In genomic region chr19:11195681-11196080, GRCh38 we compare ENCODE assay signal across 11 cellular contexts. TPM values are rescaled to one million over a fixed set of nuclear protein-coding genes. Genes with fewer than 3 reads are reported as not detected.
A peak's percentile ranks its signal among the peaks of the same experiment; 100 is the strongest.
DNase-seq lines count a peak whose midpoint lies in the region; ATAC-seq, FAIRE-seq and TF ChIP-seq lines count a peak whose summit lies in the region.
"Had no signal": no experiment of that assay in that cellular context is flagged by ENCODE, and none has a peak within 500 bp of the region (broad histone marks: within the 10 kb centered on the region; RNA-seq: fewer than 3 reads in every experiment).

No MANE protein-coding gene starts in this region.

- RAD21 ChIA-PET in GM12878 (lab: Charles Lee; ENCODE audit: unreplicated experiment): no interaction called here

- H2AFZ ChIP-seq in GM12878 (ENCODE audit: control insufficient read depth, low read depth, low read length): no peak overlapping the region

- H3K4me3 Mint-ChIP-seq in stimulated activated memory B cell treated with anti-CD40 and anti-IgM and Interleukin-4, amounts not matched to agents 10 μg/mL and 1 μg/mL and 100 μg/mL, for 72 hours: no peak overlapping the region

- H3K36me3 ChIP-seq in GM12878 (ENCODE audit: control insufficient read depth in 2 of 2, insufficient read depth in 2 of 2, low read length in 1 of 2) (no peaks in the 10 kb centered on the region; a peak in 1 of 4 replicates), lower lobe of right lung (peaks cover 59% of the 10 kb centered on the region), subcutaneous abdominal adipose tissue (ENCODE audit: control insufficient read depth in 5 of 5, insufficient read depth in 5 of 5, low read length in 5 of 5) (peaks cover 0 to 43% (median 41%) of the 10 kb centered on the region in 5 donors)

- no peak for TF ChIP-seq EP300 in GM12878 (IDR thresholded peaks at IDR 0.05; ENCODE audit: borderline replicate concordance in 1 of 2, control insufficient read depth in 1 of 2, low read depth in 2 of 2, low read length in 2 of 2)

- no peaks in the 10 kb centered on the region; the same call in 2 of the 3 replicates for H3K9me3 ChIP-seq in GM12878 (replicated peaks; ENCODE audit: control insufficient read depth, insufficient read depth, low read length)
- no peaks in the 10 kb centered on the region for H3K9me3 ChIP-seq in lower lobe of right lung
- no peaks in the 10 kb centered on the region for H3K9me3 ChIP-seq in subcutaneous abdominal adipose tissue (ENCODE audit: control insufficient read depth in 5 of 5, low read length in 5 of 5)

- H3K79me2 ChIP-seq in GM12878 (ENCODE audit: control insufficient read depth, insufficient read depth, low read length): peaks cover 3% of the 10 kb centered on the region

- no peak for ATAC-seq in GM12878
- ATAC-seq in lower lobe of right lung: no peak
- no peak for ATAC-seq in activated CD4-positive, CD25-positive, alpha-beta regulatory T cell treated with anti-CD3 and anti-CD28 coated beads, Interleukin-2, amount 50 U/mL, for 24 hours
- no peak for ATAC-seq in stimulated activated memory B cell treated with anti-CD40 and anti-IgM and Interleukin-4, amounts not matched to agents 10 μg/mL and 1 μg/mL and 100 μg/mL, for 72 hours
- ATAC-seq: activated CD4-positive, alpha-beta T cell treated with anti-CD3 and anti-CD28 coated beads for 36 hours; naive thymus-derived CD4-positive, alpha-beta T cell had no signal

- no peak for TF ChIP-seq RAD21 in GM12878 (IDR thresholded peaks at IDR 0.05; ENCODE audit: insufficient read depth, low read depth, low read length)

- H3K9ac ChIP-seq in GM12878 (ENCODE audit: control insufficient read depth, insufficient read depth, low read length): no peak overlapping the region
- H3K9ac ChIP-seq in subcutaneous abdominal adipose tissue (ENCODE audit: low read length in 5 of 5): peak overlapping the region in 3 of 5 donors; percentile 30 to 54 (median 45)

- in situ Hi-C loops in GM12878 (cut with MboI): no loop called here

- TF ChIP-seq CTCF in HFF-Myc (IDR thresholded peaks at IDR 0.05; ENCODE audit: low read depth, low read length, missing control alignments) (no peak), GM12878 (IDR thresholded peaks at IDR 0.05 in 2 of 3, conservative IDR thresholded peaks at IDR 0.05 in 1 of 3; ENCODE audit: control insufficient read depth in 2 of 3, extremely low read depth in 1 of 3, insufficient read depth in 1 of 3, low read depth in 3 of 3, low read length in 3 of 3) (no peak), lower lobe of right lung (IDR thresholded peaks at IDR 0.05) (no peak)

- DNase-seq in HFF-Myc (ENCODE audit: extremely low read depth, low read depth) (no peak), GM12878 (ENCODE audit: low read depth, low spot score) (no peak), lower lobe of right lung (no peak), AG08395 (ENCODE audit: low spot score) (no peak), SW480 (ENCODE audit: low spot score) (no peak)
- DNase-seq: activated CD4-positive, alpha-beta T cell treated with anti-CD3 and anti-CD28 coated beads for 36 hours; naive thymus-derived CD4-positive, alpha-beta T cell; NCI-H1694 had no signal

- peaks cover 11% of the 10 kb centered on the region for H3K4me1 Mint-ChIP-seq in stimulated activated memory B cell treated with anti-CD40 and anti-IgM and Interleukin-4, amounts not matched to agents 10 μg/mL and 1 μg/mL and 100 μg/mL, for 72 hours

- no peaks in the 10 kb centered on the region for H3K36me3 Mint-ChIP-seq in stimulated activated memory B cell treated with anti-CD40 and anti-IgM and Interleukin-4, amounts not matched to agents 10 μg/mL and 1 μg/mL and 100 μg/mL, for 72 hours
- H3K36me3 Mint-ChIP-seq: naive thymus-derived CD4-positive, alpha-beta T cell had no signal

- H3K27ac ChIP-seq in GM12878 (ENCODE audit: control insufficient read depth, insufficient read depth) (no peak overlapping the region), lower lobe of right lung (peak overlapping the region; percentile 49), subcutaneous abdominal adipose tissue (ENCODE audit: low read depth, low read length) (peak overlapping the region; percentile 62)

- H3K4me3 ChIP-seq in HFF-Myc (replicated peaks; ENCODE audit: low read depth, low read length) (peak overlapping the region; percentile 79), GM12878 (no peak overlapping the region), lower lobe of right lung (peak overlapping the region; percentile 68), subcutaneous abdominal adipose tissue (ENCODE audit: low read depth in 1 of 5, low read length in 5 of 5) (peak overlapping the region; percentile 6 to 83 (median 49))

- SMC1A ChIA-PET in GM12878 (lab: Charles Lee; ENCODE audit: uncharacterized antibody, unreplicated experiment): no interaction called here

- no peak overlapping the region for H3K27ac Mint-ChIP-seq in stimulated activated memory B cell treated with anti-CD40 and anti-IgM and Interleukin-4, amounts not matched to agents 10 μg/mL and 1 μg/mL and 100 μg/mL, for 72 hours
- H3K27ac Mint-ChIP-seq: activated CD4-positive, alpha-beta T cell treated with anti-CD3 and anti-CD28 coated beads for 36 hours had no signal

- no peak for TF ChIP-seq POLR2A in GM12878 (IDR thresholded peaks at IDR 0.05; ENCODE audit: low read depth, low read length)

- FAIRE-seq in GM12878 (lab: Jason Lieb, UNC): no peak

- POLR2A ChIA-PET in GM12878 (lab: Charles Lee): interaction anchor here (0.6 kb wide), 1 partner anchor 68 kb away, joined by 6 read pairs; no protein-coding TSS in a partner anchor

- H3K27me3 Mint-ChIP-seq in stimulated activated memory B cell treated with anti-CD40 and anti-IgM and Interleukin-4, amounts not matched to agents 10 μg/mL and 1 μg/mL and 100 μg/mL, for 72 hours: peaks cover 35% of the 10 kb centered on the region

- no peaks in the 10 kb centered on the region for H3K9me3 Mint-ChIP-seq in stimulated activated memory B cell treated with anti-CD40 and anti-IgM and Interleukin-4, amounts not matched to agents 10 μg/mL and 1 μg/mL and 100 μg/mL, for 72 hours

- H3K27me3 ChIP-seq in GM12878 (replicated peaks in 1 of 2; ENCODE audit: control insufficient read depth in 2 of 2, insufficient read depth in 2 of 2, low read length in 1 of 2) (no peaks in the 10 kb centered on the region), lower lobe of right lung (ENCODE audit: low read depth) (no peaks in the 10 kb centered on the region), subcutaneous abdominal adipose tissue (ENCODE audit: control insufficient read depth in 5 of 5, insufficient read depth in 4 of 5, low read length in 5 of 5) (no peaks in the 10 kb centered on the region)

- WGBS in GM12878 (ENCODE audit: insufficient coverage, insufficient replicate concordance, low lambda C conversion rate, missing lambda C conversion rate): 68% methylated on average over 12 of the region's 12 CpGs

- H3K4me1 ChIP-seq in GM12878 (ENCODE audit: control insufficient read depth, insufficient read depth, low read length) (peaks cover 22% of the 10 kb centered on the region), lower lobe of right lung (peaks cover 66% of the 10 kb centered on the region), subcutaneous abdominal adipose tissue (ENCODE audit: control insufficient read depth in 5 of 5, insufficient read depth in 5 of 5, low read length in 5 of 5) (peaks cover 6 to 75% (median 65%) of the 10 kb centered on the region in 5 donors)

- intact Hi-C loops in GM12878 (cut with micrococcal nuclease; ENCODE audit: unreplicated experiment) (loop anchor here (2.0 kb wide), 1 partner anchor 41 kb away; the partner anchor contains the start of gene SPC24), lower lobe of right lung (cut with DNase I) (no loop called here)

- CTCF ChIA-PET in GM12878 (lab: Yijun Ruan, JAX): no interaction called here

- BruUV-seq in GM12878 (replicated peaks; lab: Mats Ljungman, UMichigan): no TSS peak

- peak overlapping the region; percentile 79 for H3K4me2 ChIP-seq in GM12878 (ENCODE audit: control insufficient read depth, insufficient read depth)

- H4K20me1 ChIP-seq in GM12878 (ENCODE audit: control insufficient read depth, insufficient read depth): no peaks in the 10 kb centered on the region

RNA-seq across cellular contexts. Expression of gene KANK2, which starts 1.7 kb away (rescaled TPM):
- total RNA-seq in GM12878 (2013; cell fraction: nucleolus; rRNA removed): 23.9 and 26.1 TPM in 2 replicates
- 25.9 and 28.2 TPM in 2 replicates for total RNA-seq in GM12878 (2014; rRNA removed)
- total RNA-seq in GM12878 (2014; rRNA removed; fragmentation: Illumina TruSeq; extraction: Trizol): 17.4 and 18.9 TPM in 2 replicates
- total RNA-seq in GM12878 (2021): 31.9 and 32.9 TPM in 2 replicates
- 10.1 TPM for polyA plus RNA-seq in GM12878 (2011; ENCODE audit: low read depth)
- 5.4 and 10.8 TPM in 2 replicates for polyA plus RNA-seq in GM12878 (2011; rRNA removed)
- 15.1 and 19.4 TPM in 2 replicates for polyA plus RNA-seq in GM12878 (2011; cell fraction: cytosol; rRNA removed)
- 7.4 and 12.1 TPM in 2 replicates for polyA plus RNA-seq in GM12878 (2011; cell fraction: nucleus; rRNA removed)
- polyA plus RNA-seq in GM12878 (2012): 13.4 and 16.1 TPM in 2 replicates
- 21.9 and 33.0 TPM in 2 replicates for polyA plus RNA-seq in GM12878 (2014; fragmentation: Illumina TruSeq; extraction: Trizol)
- polyA plus RNA-seq in GM12878 (2014; fragmentation: Nextera tagmentation; extraction: Ambion mirVana): 1 to 10 TPM; 4.9 to 7.3 TPM
- 19.4 and 23.3 TPM in 2 replicates for polyA plus RNA-seq in GM12878 (2014; rRNA removed)
- 10 to 100 TPM; 17.1 to 23.2 TPM for polyA plus RNA-seq in GM12878 (2016; fragmentation: Nextera tagmentation; extraction: Ambion mirVana)
- 10.5 and 23.3 TPM in 2 replicates for polyA minus RNA-seq in GM12878 (2011; rRNA and poly(A)+ RNA removed)
- polyA minus RNA-seq in GM12878 (2011; cell fraction: cytosol; rRNA and poly(A)+ RNA removed): 9.1 and 13.2 TPM in 2 replicates
- 2.2 and 6.3 TPM in 2 replicates for polyA minus RNA-seq in GM12878 (2011; cell fraction: nucleus; rRNA and poly(A)+ RNA removed)
- total RNA-seq in lower lobe of right lung: 191 TPM
- polyA plus RNA-seq: naive thymus-derived CD4-positive, alpha-beta T cell had no signal

RNA-seq across cellular contexts. Expression of gene SPC24, which starts 40.1 kb away (rescaled TPM):
- 7.9 and 10.3 TPM in 2 replicates for total RNA-seq in GM12878 (2013; cell fraction: nucleolus; rRNA removed)
- total RNA-seq in GM12878 (2014; rRNA removed) (69.3 and 70.8 TPM in 2 replicates), GM12878 (2014; rRNA removed; fragmentation: Illumina TruSeq; extraction: Trizol) (43.4 and 47.0 TPM in 2 replicates), GM12878 (2021) (59.1 and 65.0 TPM in 2 replicates), lower lobe of right lung (1.8 TPM)
- 15.4 TPM for polyA plus RNA-seq in GM12878 (2011; ENCODE audit: low read depth)
- polyA plus RNA-seq in GM12878 (2011; rRNA removed) (22.0 and 25.6 TPM in 2 replicates), GM12878 (2014; fragmentation: Illumina TruSeq; extraction: Trizol) (17.0 and 18.1 TPM in 2 replicates), GM12878 (2014; fragmentation: Nextera tagmentation; extraction: Ambion mirVana) (10 to 100 TPM in 1 of 2 experiments, 1 to 10 TPM in 1; 9.4 to 18.4 TPM), GM12878 (2014; rRNA removed) (34.4 and 55.4 TPM in 2 replicates), GM12878 (2016; fragmentation: Nextera tagmentation; extraction: Ambion mirVana) (10 to 100 TPM; 65.3 to 72.6 TPM)
- polyA plus RNA-seq in GM12878 (2011; cell fraction: cytosol; rRNA removed): 27.5 and 36.4 TPM in 2 replicates
- polyA plus RNA-seq in GM12878 (2011; cell fraction: nucleus; rRNA removed): 28.5 and 31.1 TPM in 2 replicates
- 18.4 and 22.6 TPM in 2 replicates for polyA plus RNA-seq in GM12878 (2012)
- polyA minus RNA-seq in GM12878 (2011; rRNA and poly(A)+ RNA removed): 50.6 and 56.3 TPM in 2 replicates
- 27.4 and 31.9 TPM in 2 replicates for polyA minus RNA-seq in GM12878 (2011; cell fraction: cytosol; rRNA and poly(A)+ RNA removed)
- 8.1 and 16.5 TPM in 2 replicates for polyA minus RNA-seq in GM12878 (2011; cell fraction: nucleus; rRNA and poly(A)+ RNA removed)

RNA-seq across cellular contexts. Expression of gene ANGPTL8, which starts 43.7 kb away (rescaled TPM):
- total RNA-seq in GM12878 (2013; cell fraction: nucleolus; rRNA removed): not detected in 2 replicates
- total RNA-seq in GM12878 (2014; rRNA removed) (not detected in 2 replicates), GM12878 (2014; rRNA removed; fragmentation: Illumina TruSeq; extraction: Trizol) (not detected in 2 replicates), GM12878 (2021) (not detected in 2 replicates), lower lobe of right lung (not detected)
- not detected for polyA plus RNA-seq in GM12878 (2011; ENCODE audit: low read depth)
- polyA plus RNA-seq in GM12878 (2011; rRNA removed) (not detected in 2 replicates), GM12878 (2014; fragmentation: Illumina TruSeq; extraction: Trizol) (not detected in 2 replicates), GM12878 (2014; fragmentation: Nextera tagmentation; extraction: Ambion mirVana) (not detected), GM12878 (2014; rRNA removed) (not detected in 2 replicates), GM12878 (2016; fragmentation: Nextera tagmentation; extraction: Ambion mirVana) (not detected)
- polyA plus RNA-seq in GM12878 (2011; cell fraction: cytosol; rRNA removed): not detected in 2 replicates
- not detected in 2 replicates for polyA plus RNA-seq in GM12878 (2011; cell fraction: nucleus; rRNA removed)
- polyA plus RNA-seq in GM12878 (2012): not detected in 2 replicates
- not detected in 2 replicates for polyA minus RNA-seq in GM12878 (2011; rRNA and poly(A)+ RNA removed)
- polyA minus RNA-seq in GM12878 (2011; cell fraction: cytosol; rRNA and poly(A)+ RNA removed): not detected in 2 replicates
- not detected in 2 replicates for polyA minus RNA-seq in GM12878 (2011; cell fraction: nucleus; rRNA and poly(A)+ RNA removed)
- total RNA-seq: activated CD4-positive, alpha-beta T cell treated with anti-CD3 and anti-CD28 coated beads for 36 hours; naive thymus-derived CD4-positive, alpha-beta T cell had no signal
- polyA plus RNA-seq: naive thymus-derived CD4-positive, alpha-beta T cell had no signal
